Comparison of ENCODE assay signal across 18 cellular contexts in the genomic region with DNA sequence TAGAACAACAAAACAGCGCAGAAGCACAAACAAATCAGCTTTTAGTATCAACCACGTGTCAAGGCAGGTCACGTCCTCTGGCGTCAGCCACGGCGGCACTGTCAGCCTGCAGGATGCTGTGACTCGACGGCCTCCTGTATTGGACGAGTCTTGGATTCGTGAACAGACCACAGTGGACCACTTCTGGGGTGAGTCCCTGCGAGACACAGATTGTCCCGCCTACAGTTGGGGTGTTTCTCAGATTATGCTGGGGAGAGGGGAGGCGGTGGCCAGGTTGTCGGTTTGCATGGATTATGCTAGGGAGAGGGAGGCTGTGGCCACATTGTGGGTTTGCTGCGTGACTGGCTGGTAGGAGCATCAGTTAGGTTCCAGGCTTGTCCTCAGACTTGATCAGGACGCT. TPM values are rescaled to one million over a fixed set of nuclear protein-coding genes. Genes with fewer than 3 reads are reported as not detected.
DNase-seq lines count a peak whose midpoint lies in the region; ATAC-seq and TF ChIP-seq lines count a peak whose summit lies in the region.
"Had no signal": no experiment of that assay in that cellular context is flagged by ENCODE, and none has a peak within 500 bp of the region (broad histone marks: within the 10 kb centered on the region; RNA-seq: fewer than 3 reads in every experiment).

No MANE protein-coding gene starts in this region.

- no peaks in the 10 kb centered on the region for H3K27me3 Mint-ChIP-seq in activated naive CD4-positive, alpha-beta T cell treated with anti-CD3 and anti-CD28 coated beads, Interleukin-2, amount 10 ng/mL, durations not matched to agents 7 days and 5 days
- H3K27me3 Mint-ChIP-seq in osteocyte (ENCODE audit: unreplicated experiment) (no peaks in the 10 kb centered on the region), natural killer cell (ENCODE audit: low read depth in 2 of 2) (no peaks in the 10 kb centered on the region)
- H3K27me3 Mint-ChIP-seq: T-cell had no signal

- no peak for ATAC-seq in GM18511 (IDR thresholded peaks at IDR 0.05; ENCODE audit: unreplicated experiment)
- no peak for ATAC-seq in natural killer cell
- ATAC-seq: T-cell had no signal

- no peak for TF ChIP-seq CTCF in dorsolateral prefrontal cortex (IDR thresholded peaks at IDR 0.05 in 54 of 56, conservative IDR thresholded peaks at IDR 0.05 in 2 of 56; ENCODE audit: low read depth in 1 of 56, partially characterized antibody in 56 of 56)
- no peak for TF ChIP-seq CTCF in uterus (IDR thresholded peaks at IDR 0.05)
- TF ChIP-seq CTCF in osteocyte (IDR thresholded peaks at IDR 0.05) = no peak
- no peak for TF ChIP-seq CTCF in natural killer cell (IDR thresholded peaks at IDR 0.05)

- H3K36me3 Mint-ChIP-seq in activated naive CD4-positive, alpha-beta T cell treated with anti-CD3 and anti-CD28 coated beads, Interleukin-2, amount 10 ng/mL, durations not matched to agents 7 days and 5 days = peaks cover 46% of the 10 kb centered on the region
- H3K36me3 Mint-ChIP-seq in osteocyte (ENCODE audit: unreplicated experiment) = peaks cover 50% of the 10 kb centered on the region
- no peaks in the 10 kb centered on the region for H3K36me3 Mint-ChIP-seq in natural killer cell

- H3K27me3 ChIP-seq in dorsolateral prefrontal cortex (no peaks in the 10 kb centered on the region), muscle layer of duodenum (ENCODE audit: low read depth, low read length) (no peaks in the 10 kb centered on the region), uterus (no peaks in the 10 kb centered on the region)
- H3K27me3 ChIP-seq: BLaER1, MG63, tibial nerve had no signal

- CTCF ChIA-PET in activated naive CD4-positive, alpha-beta T cell treated with anti-CD3 and anti-CD28 coated beads, Interleukin-2, amount 10 ng/mL, durations not matched to agents 7 days and 5 days (lab: Charles Lee) = interaction anchor here (1.0 to 1.6 kb wide), 2 partner anchors 12 to 31 kb away, joined by 5 to 7 read pairs; no protein-coding TSS in a partner anchor

- H3K4me3 ChIP-seq in dorsolateral prefrontal cortex (peak overlapping the region in 3 of 59 donors; percentile 1 to 14 (median 2)), muscle layer of duodenum (ENCODE audit: low read depth in 1 of 2, low read length in 2 of 2) (peak overlapping the region in 1 of 2 donors; percentile 16), uterus (no peak overlapping the region)
- H3K4me3 ChIP-seq: BLaER1, MG63, tibial nerve had no signal

- H3K9me3 Mint-ChIP-seq in activated naive CD4-positive, alpha-beta T cell treated with anti-CD3 and anti-CD28 coated beads, Interleukin-2, amount 10 ng/mL, durations not matched to agents 7 days and 5 days = no peaks in the 10 kb centered on the region
- H3K9me3 Mint-ChIP-seq in osteocyte (ENCODE audit: unreplicated experiment) (no peaks in the 10 kb centered on the region), natural killer cell (no peaks in the 10 kb centered on the region)
- H3K9me3 Mint-ChIP-seq: T-cell had no signal

- H3K36me3 ChIP-seq in muscle layer of duodenum (ENCODE audit: control insufficient read depth in 1 of 2, insufficient read depth in 2 of 2, low read length in 2 of 2) = peaks cover 29 to 30% of the 10 kb centered on the region in 2 donors
- H3K36me3 ChIP-seq in uterus = no peaks in the 10 kb centered on the region

- H3K9me3 ChIP-seq in muscle layer of duodenum (ENCODE audit: control insufficient read depth in 1 of 2, low read length in 2 of 2) (no peaks in the 10 kb centered on the region), uterus (no peaks in the 10 kb centered on the region)
- H3K9me3 ChIP-seq: tibial nerve had no signal

- H3K4me1 ChIP-seq in muscle layer of duodenum (ENCODE audit: control insufficient read depth in 1 of 2, insufficient read depth in 2 of 2, low read length in 2 of 2) (peaks cover 0 to 29% of the 10 kb centered on the region in 2 donors), uterus (peaks cover 1 to 12% of the 10 kb centered on the region in 2 donors)

- DNase-seq in activated naive CD4-positive, alpha-beta T cell treated with anti-CD3 and anti-CD28 coated beads, Interleukin-2, amount 10 ng/mL, durations not matched to agents 7 days and 5 days = no peak
- DNase-seq in activated naive CD4-positive, alpha-beta T cell treated with anti-CD3 and anti-CD28 coated beads, Interleukin-2, amount 50 U/mL, for 16 hours = no peak
- DNase-seq in dorsolateral prefrontal cortex (peak in 1 of 10 donors; percentile 17), uterus (no peak), osteocyte (ENCODE audit: extremely low spot score, unreplicated experiment) (no peak), natural killer cell (no peak)
- DNase-seq: activated CD8-positive, alpha-beta memory T cell treated with anti-CD3 and anti-CD28 coated beads, Interleukin-2, amount 50 U/mL, for 48 hours; activated effector memory CD4-positive, alpha-beta T cell treated with anti-CD3 and anti-CD28 coated beads, Interleukin-2, amount 50 U/mL, for 16 hours; amniotic stem cell; MG63; NCI-H1436; SHP77 treated with DMSO at 0.1 percent for 48 hours; T-cell had no signal

- TF ChIP-seq POLR2A in uterus (IDR thresholded peaks at IDR 0.05) = no peak

- intact Hi-C loops in dorsolateral prefrontal cortex (cut with DNase I) = no loop called here
- intact Hi-C loops in uterus (cut with DNase I; ENCODE audit: low total_unique reads) = no loop called here
- intact Hi-C loops in natural killer cell (cut with micrococcal nuclease) = no loop called here

- peaks cover 5% of the 10 kb centered on the region for H3K4me1 Mint-ChIP-seq in activated naive CD4-positive, alpha-beta T cell treated with anti-CD3 and anti-CD28 coated beads, Interleukin-2, amount 10 ng/mL, durations not matched to agents 7 days and 5 days
- H3K4me1 Mint-ChIP-seq in osteocyte (ENCODE audit: unreplicated experiment) (peaks cover 5% of the 10 kb centered on the region), natural killer cell (no peaks in the 10 kb centered on the region)

- peak overlapping the region; percentile 24 for H3K27ac Mint-ChIP-seq in activated naive CD4-positive, alpha-beta T cell treated with anti-CD3 and anti-CD28 coated beads, Interleukin-2, amount 10 ng/mL, durations not matched to agents 7 days and 5 days
- no peak overlapping the region for H3K27ac Mint-ChIP-seq in osteocyte (ENCODE audit: unreplicated experiment)
- peak overlapping the region in 1 of 2 donors; percentile 35 for H3K27ac Mint-ChIP-seq in natural killer cell
- H3K27ac Mint-ChIP-seq: T-cell had no signal

- H3K4me3 Mint-ChIP-seq in activated naive CD4-positive, alpha-beta T cell treated with anti-CD3 and anti-CD28 coated beads, Interleukin-2, amount 10 ng/mL, durations not matched to agents 7 days and 5 days = no peak overlapping the region
- no peak overlapping the region for H3K4me3 Mint-ChIP-seq in osteocyte (ENCODE audit: unreplicated experiment)
- H3K4me3 Mint-ChIP-seq in natural killer cell = no peak overlapping the region
- H3K4me3 Mint-ChIP-seq: T-cell had no signal

- H3K27ac ChIP-seq in dorsolateral prefrontal cortex (peak overlapping the region in 52 of 59 donors; percentile 2 to 81 (median 62)), muscle layer of duodenum (ENCODE audit: low read length) (peak overlapping the region; percentile 34), uterus (peak overlapping the region; percentile 70 to 82)
- H3K27ac ChIP-seq: 22Rv1, BLaER1 had no signal

RNA-seq across cellular contexts. Expression of a gene that starts 9.7 kb away (rescaled TPM):
- total RNA-seq in dorsolateral prefrontal cortex (100 to 1,000 TPM; 114 to 221 (median 159) TPM), uterus (100 to 1,000 TPM; 139 to 624 (median 446) TPM), osteocyte (212 and 226 TPM in 2 replicates), natural killer cell (10 to 100 TPM; 40.2 to 63.5 (median 48.0) TPM)

RNA-seq across cellular contexts. Expression of a gene that starts 34.4 kb away (rescaled TPM):
- 10 to 100 TPM; 25.4 to 54.1 (median 40.7) TPM for total RNA-seq in dorsolateral prefrontal cortex
- total RNA-seq in uterus = 10 to 100 TPM in 3 of 4 donors, 1 to 10 TPM in 1; 6.1 to 39.4 (median 26.7) TPM
- total RNA-seq in osteocyte = 33.7 and 36.4 TPM in 2 replicates
- 10 to 100 TPM; 69.3 to 81.6 (median 73.2) TPM for total RNA-seq in natural killer cell
